ENCODE assay signal across 1 cellular context in genomic region chr15:41207687-41208448, GRCh38.
TF ChIP-seq lines count a peak whose summit lies in the region.

No MANE protein-coding gene starts in this region.

TF ChIP-seq in H1, 55 proteins besides CTCF, POLR2A, EP300 and RAD21:
- TF ChIP-seq GABPA (IDR thresholded peaks at IDR 0.05; ENCODE audit: borderline replicate concordance, insufficient read depth, low read length): no peak
